In genomic region chr1:241847796-241848668, GRCh38 we compare ENCODE assay signal across 8 cellular contexts. TPM values are rescaled to one million over a fixed set of nuclear protein-coding genes. Genes with fewer than 3 reads are reported as not detected.
DNase-seq lines count a peak whose midpoint lies in the region; ATAC-seq and TF ChIP-seq lines count a peak whose summit lies in the region.

Gene EXO1, plus strand, starts transcription at chr1:241848204. Its CDS starts 2,222 bp downstream, at chr1:241850426.

- H2AFZ ChIP-seq in SK-N-SH (ENCODE audit: low read depth): peak within 1 kb of the TSS; percentile 97

- WGBS in SK-N-SH (ENCODE audit: low lambda C conversion rate): 1% methylated on average over 29 of the region's 68 CpGs

- peaks cover 12% of the 10 kb centered on the region for H3K79me2 ChIP-seq in SK-N-SH (ENCODE audit: insufficient read depth)

- no peak for TF ChIP-seq EP300 in SK-N-SH (IDR thresholded peaks at IDR 0.05; ENCODE audit: borderline replicate concordance in 1 of 2, low read depth in 1 of 2, low read length in 1 of 2)

- H3K4me1 Mint-ChIP-seq in HFFc6 (ENCODE audit: low read depth): peaks cover 35% of the 10 kb centered on the region

- no peaks in the 10 kb centered on the region for H3F3A ChIP-seq in SK-N-SH (replicated peaks; ENCODE audit: insufficient read depth)

- no peaks in the 10 kb centered on the region for H3K9me3 ChIP-seq in SK-N-SH
- no peaks in the 10 kb centered on the region for H3K9me3 ChIP-seq in thoracic aorta

- DNase-seq in GM10248 (ENCODE audit: extremely low spot score) (peak; percentile 93), HFFc6 (peak; percentile 88), NAMALWA (ENCODE audit: low spot score) (peak; percentile 95), SK-N-SH (peak; percentile 92), glomerular endothelial cell (ENCODE audit: extremely low read depth, low read depth, low spot score) (peak; percentile 66), omental fat pad (ENCODE audit: low spot score) (peak; percentile 55), thoracic aorta (ENCODE audit: low spot score) (peak; percentile 69)
- peak; percentile 89 for DNase-seq in activated naive CD4-positive, alpha-beta T cell treated with anti-CD3 and anti-CD28 coated beads, Interleukin-2, amount 50 U/mL, for 16 hours

- peak; percentile 61 for TF ChIP-seq RAD21 in SK-N-SH (IDR thresholded peaks at IDR 0.05; ENCODE audit: low read length)

- TF ChIP-seq CTCF in GM10248 (IDR thresholded peaks at IDR 0.05; ENCODE audit: control extremely low read depth, extremely low read depth, low read depth, missing control alignments): peak; percentile 48
- TF ChIP-seq CTCF in HFFc6 (IDR thresholded peaks at IDR 0.05): peak; percentile 70
- peak; percentile 51 for TF ChIP-seq CTCF in SK-N-SH (IDR thresholded peaks at IDR 0.05)
- TF ChIP-seq CTCF in omental fat pad (IDR thresholded peaks at IDR 0.05): no peak
- peak; percentile 33 for TF ChIP-seq CTCF in thoracic aorta (IDR thresholded peaks at IDR 0.05)

- H3K9me2 ChIP-seq in SK-N-SH: no peaks in the 10 kb centered on the region

- CTCF ChIA-PET in GM10248 (lab: Yijun Ruan, JAX): interaction anchor here (1.0 to 2.0 kb wide), 6 partner anchors 9 to 237 kb away, joined by 3 to 10 read pairs (median 4); partner anchors contain the start of genes CHML, MAP1LC3C and OPN3
- CTCF ChIA-PET in SK-N-SH (lab: Yijun Ruan, JAX): interaction anchor here (0.6 to 5.6 kb wide), 12 partner anchors 8 to 602 kb away, joined by 3 to 36 read pairs (median 3); no protein-coding TSS in a partner anchor

- H3K36me3 Mint-ChIP-seq in HFFc6 (ENCODE audit: low read depth): peaks cover under 1% of the 10 kb centered on the region; the same call in 1 of the 2 replicates

- no peaks in the 10 kb centered on the region for H3K27me3 ChIP-seq in SK-N-SH (ENCODE audit: insufficient read depth)
- H3K27me3 ChIP-seq in thoracic aorta (replicated peaks; ENCODE audit: insufficient read depth): no peaks in the 10 kb centered on the region

- peak within 1 kb of the TSS; percentile 97 for H3K4me2 ChIP-seq in SK-N-SH

- H3K4me3 ChIP-seq in SK-N-SH (ENCODE audit: low read depth in 2 of 2, low read length in 1 of 2) (peak within 1 kb of the TSS; percentile 96 to 99), thoracic aorta (peak within 1 kb of the TSS; percentile 81)

- H3K27ac ChIP-seq in SK-N-SH (ENCODE audit: low read depth in 2 of 2, low read length in 1 of 2) (peak within 1 kb of the TSS; percentile 98 to 100), thoracic aorta (peak within 1 kb of the TSS; percentile 91 to 99)

- ATAC-seq in omental fat pad (ENCODE audit: low FRiP score) (peak; percentile 98), thoracic aorta (ENCODE audit: insufficient number of reproducible peaks, low FRiP score, low read depth) (peak; percentile 96)

- H3K36me3 ChIP-seq in SK-N-SH (replicated peaks in 1 of 2; ENCODE audit: control insufficient read depth in 1 of 2, insufficient read depth in 2 of 2, low read length in 1 of 2) (peaks cover 4 to 7% of the 10 kb centered on the region in 2 experiments), thoracic aorta (no peaks in the 10 kb centered on the region)

- H3K4me1 ChIP-seq in SK-N-SH (ENCODE audit: control insufficient read depth in 1 of 2, insufficient read depth in 2 of 2, low read depth in 1 of 2, low read length in 1 of 2) (peaks cover 0 to 17% of the 10 kb centered on the region in 2 experiments; a peak in 2 of 4 replicates), thoracic aorta (ENCODE audit: control insufficient read depth in 1 of 2, low read depth in 2 of 2) (peaks cover 5 to 6% of the 10 kb centered on the region in 2 donors)

- peak within 1 kb of the TSS; percentile 99 for H3K4me3 Mint-ChIP-seq in HFFc6

- H3K9ac ChIP-seq in SK-N-SH: peak within 1 kb of the TSS; percentile 85

- no peaks in the 10 kb centered on the region for H3K9me3 Mint-ChIP-seq in HFFc6

- H3K27me3 Mint-ChIP-seq in HFFc6 (ENCODE audit: insufficient read depth): peaks cover 6% of the 10 kb centered on the region; the same call in 1 of the 2 replicates

- no peaks in the 10 kb centered on the region for H4K20me1 ChIP-seq in SK-N-SH (ENCODE audit: insufficient read depth)

- POLR2A ChIA-PET in GM10248 (lab: Yijun Ruan, JAX): interaction anchor here (1.0 kb wide), 1 partner anchor 208 kb away, joined by 3 read pairs; the partner anchor contains the start of genes CHML and OPN3
- POLR2A ChIA-PET in SK-N-SH (lab: Yijun Ruan, JAX): interaction anchor here (0.6 kb wide), 1 partner anchor 9 kb away, joined by 3 read pairs; no protein-coding TSS in a partner anchor

- H3K27ac Mint-ChIP-seq in HFFc6: peak within 1 kb of the TSS; percentile 100

TF ChIP-seq in SK-N-SH, 30 proteins besides CTCF, POLR2A, EP300 and RAD21:
- TF ChIP-seq NFIC (IDR thresholded peaks at IDR 0.05; ENCODE audit: borderline replicate concordance) (no peak), SIN3A (IDR thresholded peaks at IDR 0.05; ENCODE audit: borderline replicate concordance, low read depth, low read length) (peak; percentile 99), RFX5 (IDR thresholded peaks at IDR 0.05; ENCODE audit: low read length) (no peak), TAF1 (IDR thresholded peaks at IDR 0.05; ENCODE audit: borderline replicate concordance, low read depth, low read length) (peak; percentile 3; the same call in 1 of the 2 replicates), EZH2phosphoT487 (IDR thresholded peaks at IDR 0.05; ENCODE audit: borderline replicate concordance, low read depth) (no peak), RXRA (IDR thresholded peaks at IDR 0.05; ENCODE audit: borderline replicate concordance, low read depth) (no peak), JUND (IDR thresholded peaks at IDR 0.05) (no peak), RCOR1 (IDR thresholded peaks at IDR 0.05; ENCODE audit: low read length) (no peak), POLR2AphosphoS5 (IDR thresholded peaks at IDR 0.05; ENCODE audit: low read depth, low read length) (peak; percentile 55), USF1 (IDR thresholded peaks at IDR 0.05; ENCODE audit: borderline replicate concordance, low read depth) (no peak), CHD2 (IDR thresholded peaks at IDR 0.05; ENCODE audit: low read length, partially characterized antibody) (peak; percentile 69), FOXJ3 (CRISPR knock-in tag; IDR thresholded peaks at IDR 0.05) (peak; percentile 79), ELF1 (IDR thresholded peaks at IDR 0.05) (peak; percentile 74), FOXM1 (IDR thresholded peaks at IDR 0.05; ENCODE audit: low read depth) (no peak), ZBTB33 (IDR thresholded peaks at IDR 0.05; ENCODE audit: borderline replicate concordance, low read depth) (no peak), YY1 (IDR thresholded peaks at IDR 0.05; ENCODE audit: low read depth) (peak; percentile 75), TCF12 (IDR thresholded peaks at IDR 0.05) (no peak), FOSL2 (IDR thresholded peaks at IDR 0.05; ENCODE audit: borderline replicate concordance, low read depth) (no peak), TEAD4 (IDR thresholded peaks at IDR 0.05; ENCODE audit: borderline replicate concordance, insufficient read depth) (no peak), MXI1 (IDR thresholded peaks at IDR 0.05; ENCODE audit: low read depth, low read length) (peak; percentile 99), GABPA (IDR thresholded peaks at IDR 0.05; ENCODE audit: low read depth) (peak; percentile 89)
- TF ChIP-seq, protein P1, sequence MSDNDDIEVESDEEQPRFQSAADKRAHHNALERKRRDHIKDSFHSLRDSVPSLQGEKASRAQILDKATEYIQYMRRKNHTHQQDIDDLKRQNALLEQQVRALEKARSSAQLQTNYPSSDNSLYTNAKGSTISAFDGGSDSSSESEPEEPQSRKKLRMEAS (IDR thresholded peaks at IDR 0.05; ENCODE audit: low read depth): peak; percentile 72; the same call in 1 of the 2 replicates

RNA-seq across cellular contexts. Expression of gene EXO1, which starts in this region (rescaled TPM):
- total RNA-seq in HFFc6 (2021; fragmentation: NEBNext Ultra II Directional; extraction: Animal tissue kit (Norgen Biotek cat#: 25700)): 10 to 100 TPM in 5 of 6 experiments, 1 to 10 TPM in 1; 6.5 to 15.7 (median 15.2) TPM
- 3.9 and 4.6 TPM in 2 replicates for polyA plus RNA-seq in SK-N-SH (2012; rRNA removed)
- 4.9 and 5.7 TPM in 2 replicates for polyA plus RNA-seq in SK-N-SH (2012; cell fraction: cytosol; rRNA removed)
- polyA plus RNA-seq in SK-N-SH (2012; cell fraction: nucleus; rRNA removed): 5.7 and 6.8 TPM in 2 replicates
- 3.8 and 4.3 TPM in 2 replicates for total RNA-seq in glomerular endothelial cell
- 1 to 10 TPM in 1 of 4 donors, under 1 TPM in 1, not detected in 2; 0.63 to 1.2 TPM for total RNA-seq in omental fat pad
- total RNA-seq in thoracic aorta: under 1 TPM in 1 of 2 donors, not detected in 1; 0.42 TPM

Comparison
In these comparisons a context has a peak if more than half of its experiments do, and no peak if none do; other contexts are left out.
1. Peak in every context shown above with its lines: DNase-seq, ATAC-seq, H3K4me3 ChIP-seq and H3K27ac ChIP-seq.
2. Peak in DNase-seq, ATAC-seq, H3K4me3 ChIP-seq and H3K27ac ChIP-seq in thoracic aorta; RNA of the gene not detected or under 1 TPM.
3. CTCF ChIP-seq: peak in GM10248 (single experiment), HFFc6 (single experiment), SK-N-SH (single experiment) and thoracic aorta (single experiment); none in omental fat pad (0 of 3).